In the genomic region with DNA sequence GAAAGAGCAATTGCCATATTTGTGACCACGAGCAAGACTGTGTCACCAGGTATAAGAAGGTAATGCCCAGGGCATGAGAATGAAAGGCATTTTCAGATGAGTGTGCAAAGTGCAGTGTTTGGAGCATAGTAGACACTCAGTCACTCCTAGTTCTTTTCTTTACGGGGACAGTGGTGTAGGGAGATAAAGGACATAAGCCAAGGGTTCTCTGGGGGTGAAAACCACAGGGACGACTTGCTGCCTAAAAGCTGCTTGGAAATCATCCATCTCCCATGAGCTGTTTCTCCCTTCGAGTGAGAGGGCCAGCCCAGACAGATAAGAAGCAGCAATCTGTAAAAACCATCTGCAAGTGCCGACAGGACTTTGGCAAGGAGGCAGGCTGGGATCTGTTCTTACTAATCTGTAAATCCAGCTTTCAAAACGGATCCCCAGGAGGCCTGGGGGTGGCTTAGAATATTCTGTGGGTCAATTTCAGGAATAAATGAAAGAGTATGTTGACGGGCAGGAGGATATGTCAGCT, we compare ENCODE assay signal across 1 cellular context.
TF ChIP-seq lines count a peak whose summit lies in the region.

No MANE protein-coding gene starts in this region.

TF ChIP-seq in K562, 482 proteins besides CTCF, POLR2A, EP300 and RAD21 (continued from another document):
- no peak for TF ChIP-seq SIRT6 (IDR thresholded peaks at IDR 0.05; ENCODE audit: low read depth, low read length)
- TF ChIP-seq YY1 (IDR thresholded peaks at IDR 0.05; ENCODE audit: borderline replicate concordance in 1 of 3, control insufficient read depth in 1 of 3, extremely low read depth in 1 of 3, insufficient read depth in 3 of 3, insufficient read length in 1 of 3, insufficient replicate concordance in 2 of 3, low read depth in 1 of 3, low read length in 2 of 3), result peak in 1 of 3 experiments; percentile 14
- TF ChIP-seq PHB2 (IDR thresholded peaks at IDR 0.05; ENCODE audit: low read depth), result peak; percentile 97
- TF ChIP-seq, protein P1, sequence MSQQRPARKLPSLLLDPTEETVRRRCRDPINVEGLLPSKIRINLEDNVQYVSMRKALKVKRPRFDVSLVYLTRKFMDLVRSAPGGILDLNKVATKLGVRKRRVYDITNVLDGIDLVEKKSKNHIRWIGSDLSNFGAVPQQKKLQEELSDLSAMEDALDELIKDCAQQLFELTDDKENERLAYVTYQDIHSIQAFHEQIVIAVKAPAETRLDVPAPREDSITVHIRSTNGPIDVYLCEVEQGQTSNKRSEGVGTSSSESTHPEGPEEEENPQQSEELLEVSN (IDR thresholded peaks at IDR 0.05; ENCODE audit: borderline replicate concordance in 1 of 2, extremely low read depth in 1 of 2, insufficient read depth in 1 of 2, insufficient read length in 1 of 2, low read depth in 1 of 2, low read length in 1 of 2, poor library complexity in 1 of 2, severe bottlenecking in 1 of 2), result no peak
- peak; percentile 96 for TF ChIP-seq NCOA1 (IDR thresholded peaks at IDR 0.05; ENCODE audit: low read depth)
- TF ChIP-seq ZNF239 (CRISPR knock-in tag; IDR thresholded peaks at IDR 0.05), result peak; percentile 63; the same call in 1 of the 2 replicates
- no peak for TF ChIP-seq CHD2 (IDR thresholded peaks at IDR 0.05; ENCODE audit: low read depth, low read length)
- peak; percentile 95 for TF ChIP-seq BCOR (IDR thresholded peaks at IDR 0.05)
- peak; percentile 94 for TF ChIP-seq ESRRA (IDR thresholded peaks at IDR 0.05; ENCODE audit: borderline replicate concordance, low read depth)
- TF ChIP-seq CREM (IDR thresholded peaks at IDR 0.05; ENCODE audit: low read depth), result peak; percentile 84
- peak; percentile 89 for TF ChIP-seq ZNF175 (CRISPR knock-in tag; IDR thresholded peaks at IDR 0.05; ENCODE audit: low read depth)
- peak; percentile 100 for TF ChIP-seq DPF2 (IDR thresholded peaks at IDR 0.05)
- peak; percentile 98 to 99 for TF ChIP-seq KDM1A (IDR thresholded peaks at IDR 0.05)
- TF ChIP-seq MEF2D (tag; conservative IDR thresholded peaks at IDR 0.05; ENCODE audit: low read depth), result peak; percentile 91
- TF ChIP-seq RFX1 (IDR thresholded peaks at IDR 0.05), result no peak
- TF ChIP-seq, protein P2, sequence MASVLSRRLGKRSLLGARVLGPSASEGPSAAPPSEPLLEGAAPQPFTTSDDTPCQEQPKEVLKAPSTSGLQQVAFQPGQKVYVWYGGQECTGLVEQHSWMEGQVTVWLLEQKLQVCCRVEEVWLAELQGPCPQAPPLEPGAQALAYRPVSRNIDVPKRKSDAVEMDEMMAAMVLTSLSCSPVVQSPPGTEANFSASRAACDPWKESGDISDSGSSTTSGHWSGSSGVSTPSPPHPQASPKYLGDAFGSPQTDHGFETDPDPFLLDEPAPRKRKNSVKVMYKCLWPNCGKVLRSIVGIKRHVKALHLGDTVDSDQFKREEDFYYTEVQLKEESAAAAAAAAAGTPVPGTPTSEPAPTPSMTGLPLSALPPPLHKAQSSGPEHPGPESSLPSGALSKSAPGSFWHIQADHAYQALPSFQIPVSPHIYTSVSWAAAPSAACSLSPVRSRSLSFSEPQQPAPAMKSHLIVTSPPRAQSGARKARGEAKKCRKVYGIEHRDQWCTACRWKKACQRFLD (CRISPR knock-in tag; IDR thresholded peaks at IDR 0.05), result peak; percentile 99
- TF ChIP-seq ZNF263 (CRISPR knock-in tag; IDR thresholded peaks at IDR 0.05; ENCODE audit: borderline replicate concordance), result no peak
- no peak for TF ChIP-seq FOS (IDR thresholded peaks at IDR 0.05; ENCODE audit: extremely low read depth, insufficient read length)
- TF ChIP-seq POLR2B (IDR thresholded peaks at IDR 0.05; ENCODE audit: low read depth, partially characterized antibody), result no peak
- TF ChIP-seq ARHGAP35 (IDR thresholded peaks at IDR 0.05; ENCODE audit: partially characterized antibody), result no peak
- TF ChIP-seq KHSRP (IDR thresholded peaks at IDR 0.05), result peak; percentile 89
- peak; percentile 71; the same call in 1 of the 2 replicates for TF ChIP-seq MXI1 (IDR thresholded peaks at IDR 0.05; ENCODE audit: low read depth, low read length)
- TF ChIP-seq, protein P3, sequence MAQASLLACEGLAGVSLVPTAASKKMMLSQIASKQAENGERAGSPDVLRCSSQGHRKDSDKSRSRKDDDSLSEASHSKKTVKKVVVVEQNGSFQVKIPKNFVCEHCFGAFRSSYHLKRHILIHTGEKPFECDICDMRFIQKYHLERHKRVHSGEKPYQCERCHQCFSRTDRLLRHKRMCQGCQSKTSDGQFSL (CRISPR knock-in tag; IDR thresholded peaks at IDR 0.05), result no peak
- TF ChIP-seq, protein P3 (tag; IDR thresholded peaks at IDR 0.05), result no peak
- TF ChIP-seq ZNF583 (CRISPR knock-in tag; IDR thresholded peaks at IDR 0.05), result peak; percentile 71; the same call in 1 of the 2 replicates
- TF ChIP-seq HOXB6 (CRISPR knock-in tag; IDR thresholded peaks at IDR 0.05; ENCODE audit: borderline replicate concordance), result no peak
